Comparison of ENCODE assay signal across 14 cellular contexts in the genomic region with DNA sequence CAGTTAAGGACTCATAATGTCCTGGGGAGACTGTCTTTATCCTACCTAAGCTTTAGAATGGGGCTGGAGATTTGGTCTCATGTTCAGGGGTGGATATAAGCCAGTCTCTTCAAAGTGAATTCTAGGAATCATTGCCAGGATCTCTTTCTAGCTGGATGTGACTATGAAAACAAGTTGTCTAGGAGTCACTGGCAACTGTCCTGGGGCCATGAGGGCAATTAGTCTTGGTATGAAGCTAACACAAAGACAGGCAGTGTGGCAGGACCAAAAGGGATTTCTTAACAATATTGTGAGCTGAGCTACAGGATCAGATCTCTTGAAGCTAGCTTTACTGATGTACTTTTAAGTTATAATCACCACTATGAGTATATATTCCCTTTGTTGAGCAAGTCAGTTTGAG.
DNase-seq lines count a peak whose midpoint lies in the region; ATAC-seq and TF ChIP-seq lines count a peak whose summit lies in the region.
"Had no signal": no experiment of that assay in that cellular context is flagged by ENCODE, and none has a peak within 500 bp of the region (broad histone marks: within the 10 kb centered on the region; RNA-seq: fewer than 3 reads in every experiment).

No MANE protein-coding gene starts in this region.

- DNase-seq in NCI-H446 treated with DMSO at 0.1 percent for 48 hours (lab: John Stamatoyannopoulos, UW) = peak; percentile 75
- peak; percentile 76 for DNase-seq in foreskin melanocyte
- DNase-seq in omental fat pad (ENCODE audit: low spot score) = no peak
- DNase-seq in DMS53 (lab: John Stamatoyannopoulos, UW) = no peak
- no peak for DNase-seq in esophagus squamous epithelium (lab: John Stamatoyannopoulos, UW)
- DNase-seq: BE2C; Caco-2; CD8-positive, alpha-beta T cell; GOT3; H9 had no signal

- H4K20me1 ChIP-seq in DOHH2 (ENCODE audit: control insufficient read depth, insufficient read depth, low read depth, low read length) = no peaks in the 10 kb centered on the region

- TF ChIP-seq CTCF in DOHH2 (IDR thresholded peaks at IDR 0.05; ENCODE audit: low read depth, low read length, poor library complexity, severe bottlenecking) (no peak), omental fat pad (IDR thresholded peaks at IDR 0.05) (no peak), esophagus squamous epithelium (IDR thresholded peaks at IDR 0.05) (no peak)

- H3K27me3 ChIP-seq in DOHH2 (ENCODE audit: control insufficient read depth, low read length) (no peaks in the 10 kb centered on the region), esophagus squamous epithelium (no peaks in the 10 kb centered on the region)
- H3K27me3 ChIP-seq: BE2C had no signal

- no peak for TF ChIP-seq POLR2A in esophagus squamous epithelium (IDR thresholded peaks at IDR 0.05)

- H3K79me2 ChIP-seq in DOHH2 (ENCODE audit: control insufficient read depth, low read length) = peaks cover 73% of the 10 kb centered on the region

- peaks cover 9% of the 10 kb centered on the region for H3F3A ChIP-seq in DOHH2 (ENCODE audit: control insufficient read depth, insufficient read depth)

- H3K36me3 ChIP-seq in DOHH2 (ENCODE audit: control insufficient read depth, low read length) = no peaks in the 10 kb centered on the region
- no peaks in the 10 kb centered on the region for H3K36me3 ChIP-seq in esophagus squamous epithelium
- H3K36me3 ChIP-seq: BE2C had no signal

- intact Hi-C loops in esophagus squamous epithelium (cut with DNase I) = no loop called here

- H3K4me1 ChIP-seq in DOHH2 (ENCODE audit: control insufficient read depth, low read length) = peaks cover 71% of the 10 kb centered on the region
- peaks cover 0 to 3% (median 0%) of the 10 kb centered on the region in 3 donors for H3K4me1 ChIP-seq in esophagus squamous epithelium
- H3K4me1 ChIP-seq: BE2C had no signal

- H3K9me3 ChIP-seq in DOHH2 (ENCODE audit: control insufficient read depth, insufficient read depth, low read length) = no peaks in the 10 kb centered on the region
- no peaks in the 10 kb centered on the region for H3K9me3 ChIP-seq in esophagus squamous epithelium
- H3K9me3 ChIP-seq: BE2C, Caco-2 had no signal

- H3K4me3 ChIP-seq in DOHH2 (ENCODE audit: low read length) (no peak overlapping the region), esophagus squamous epithelium (no peak overlapping the region)

- H3K9me2 ChIP-seq in DOHH2 (replicated peaks; ENCODE audit: control insufficient read depth, low read length) = no peaks in the 10 kb centered on the region

- peak overlapping the region; percentile 1 for H3K4me2 ChIP-seq in DOHH2 (ENCODE audit: low read length)

- ATAC-seq in omental fat pad (ENCODE audit: low FRiP score) (peak; percentile 53), HG03097 (IDR thresholded peaks at IDR 0.05; ENCODE audit: low FRiP score, unreplicated experiment) (no peak)
- ATAC-seq: CD8-positive, alpha-beta T cell; HepG2 had no signal

- no peak overlapping the region for H3K27ac ChIP-seq in DOHH2 (ENCODE audit: low read depth, low read length)
- H3K27ac ChIP-seq in esophagus squamous epithelium = no peak overlapping the region
- H3K27ac ChIP-seq: C4-2B had no signal

Comparison
In these comparisons a context has a peak if more than half of its experiments do, and no peak if none do; other contexts are left out.
1. DNase-seq: peak in NCI-H446 treated with DMSO at 0.1 percent for 48 hours (single experiment) and foreskin melanocyte (single experiment); none in omental fat pad (single experiment), DMS53 (single experiment) and esophagus squamous epithelium (single experiment).